Comparison of ENCODE assay signal across 7 cellular contexts in genomic region chr1:240027059-240027462, GRCh38.
DNase-seq lines count a peak whose midpoint lies in the region; ATAC-seq and TF ChIP-seq lines count a peak whose summit lies in the region.

No MANE protein-coding gene starts in this region.

- no peak overlapping the region for H3K4me3 ChIP-seq in NT2/D1 (ENCODE audit: insufficient read length, low read depth)
- H3K4me3 ChIP-seq in cardiac fibroblast (replicated peaks in 1 of 2; ENCODE audit: low read depth in 2 of 2, low read length in 2 of 2) = no peak overlapping the region
- no peak overlapping the region for H3K4me3 ChIP-seq in lower lobe of right lung

- H3K9me3 ChIP-seq in NT2/D1 (ENCODE audit: insufficient read depth, low read length) (no peaks in the 10 kb centered on the region), lower lobe of right lung (no peaks in the 10 kb centered on the region)

- DNase-seq in GM03348 (ENCODE audit: low spot score) (peak; percentile 75), HS-27A (ENCODE audit: low read depth) (peak; percentile 39), NT2/D1 (ENCODE audit: low read depth, low spot score) (peak; percentile 54), cardiac fibroblast (ENCODE audit: low read depth in 2 of 2) (peak; percentile 57 to 65), lower lobe of right lung (no peak)

- H3K36me3 ChIP-seq in NT2/D1 (ENCODE audit: insufficient read depth, insufficient read length, low read length) (no peaks in the 10 kb centered on the region), lower lobe of right lung (no peaks in the 10 kb centered on the region)

- H3K4me1 ChIP-seq in NT2/D1 (ENCODE audit: insufficient read depth, insufficient read length) = no peaks in the 10 kb centered on the region
- no peaks in the 10 kb centered on the region for H3K4me1 ChIP-seq in lower lobe of right lung

- ATAC-seq in GM21360 (IDR thresholded peaks at IDR 0.05; ENCODE audit: unreplicated experiment) = peak; percentile 96
- ATAC-seq in lower lobe of right lung = peak; percentile 58 to 69
- ATAC-seq in GM18870 (IDR thresholded peaks at IDR 0.05; ENCODE audit: unreplicated experiment) = no peak

- no peak overlapping the region for H3K27ac ChIP-seq in lower lobe of right lung

- peak; percentile 90 for TF ChIP-seq CTCF in cardiac fibroblast (IDR thresholded peaks at IDR 0.05; ENCODE audit: low read depth, low read length)
- peak; percentile 79 for TF ChIP-seq CTCF in lower lobe of right lung (IDR thresholded peaks at IDR 0.05)

- no peaks in the 10 kb centered on the region for H3K27me3 ChIP-seq in NT2/D1 (ENCODE audit: insufficient read depth, insufficient read length)
- no peaks in the 10 kb centered on the region for H3K27me3 ChIP-seq in lower lobe of right lung (ENCODE audit: low read depth)

- H3K9ac ChIP-seq in NT2/D1 (ENCODE audit: insufficient read length, low read depth) = no peak overlapping the region

- intact Hi-C loops in lower lobe of right lung (cut with DNase I) = no loop called here
